1 cellular context compared by ENCODE assay signal in the genomic region with DNA sequence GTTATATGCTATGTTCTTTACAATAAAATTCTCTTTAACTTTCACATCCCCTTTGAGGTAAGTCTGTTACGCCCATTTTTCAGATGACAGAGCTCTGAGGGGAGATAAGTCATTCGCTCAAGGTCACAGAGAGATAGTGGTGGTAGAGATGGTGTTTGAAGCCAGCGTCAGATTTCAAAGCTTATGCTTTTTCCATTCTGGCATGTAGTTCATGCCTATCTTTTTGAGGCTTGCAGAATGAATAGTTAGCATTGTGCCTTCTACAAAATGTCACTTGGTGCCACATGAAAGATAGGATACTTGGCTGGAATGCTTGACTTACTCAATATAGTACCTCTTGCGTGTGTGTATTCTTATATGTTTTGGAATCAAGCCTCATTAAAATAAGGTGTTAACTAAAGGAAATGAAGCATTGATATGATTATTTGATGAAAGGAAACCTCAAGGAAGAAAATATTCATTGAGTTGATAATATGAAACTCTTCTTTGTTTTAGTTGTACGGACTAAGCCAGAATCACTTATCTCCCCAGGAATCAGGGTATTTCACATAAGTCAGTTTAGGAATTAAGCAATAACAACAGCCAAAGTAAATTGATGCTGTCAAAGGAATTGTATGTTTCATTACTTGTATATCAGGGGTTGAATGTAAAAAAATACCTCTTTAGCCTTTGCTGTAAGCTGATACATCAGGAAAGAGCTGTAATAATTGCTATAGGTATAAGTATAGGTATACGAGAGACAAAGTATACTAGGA.
TF ChIP-seq lines count a peak whose summit lies in the region.

No MANE protein-coding gene starts in this region.

TF ChIP-seq in HepG2, 621 proteins besides CTCF, POLR2A, EP300 and RAD21 (continued from another document and continues in another):
- TF ChIP-seq, protein P1, sequence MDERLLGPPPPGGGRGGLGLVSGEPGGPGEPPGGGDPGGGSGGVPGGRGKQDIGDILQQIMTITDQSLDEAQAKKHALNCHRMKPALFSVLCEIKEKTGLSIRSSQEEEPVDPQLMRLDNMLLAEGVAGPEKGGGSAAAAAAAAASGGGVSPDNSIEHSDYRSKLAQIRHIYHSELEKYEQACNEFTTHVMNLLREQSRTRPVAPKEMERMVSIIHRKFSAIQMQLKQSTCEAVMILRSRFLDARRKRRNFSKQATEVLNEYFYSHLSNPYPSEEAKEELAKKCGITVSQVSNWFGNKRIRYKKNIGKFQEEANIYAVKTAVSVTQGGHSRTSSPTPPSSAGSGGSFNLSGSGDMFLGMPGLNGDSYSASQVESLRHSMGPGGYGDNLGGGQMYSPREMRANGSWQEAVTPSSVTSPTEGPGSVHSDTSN (CRISPR knock-in tag; IDR thresholded peaks at IDR 0.05) = no peak
- TF ChIP-seq ZNF136 (CRISPR knock-in tag; IDR thresholded peaks at IDR 0.05; ENCODE audit: low read depth) (no peak), PAWR (CRISPR knock-in tag; IDR thresholded peaks at IDR 0.05; ENCODE audit: borderline replicate concordance) (no peak), PPARG (CRISPR knock-in tag; conservative IDR thresholded peaks at IDR 0.05) (no peak), RXRA (CRISPR knock-in tag; IDR thresholded peaks at IDR 0.05) (no peak; the same call in 1 of the 2 replicates), JUNB (CRISPR knock-in tag; IDR thresholded peaks at IDR 0.05; ENCODE audit: borderline replicate concordance) (peak; percentile 36; the same call in 1 of the 2 replicates), ZNF761 (CRISPR knock-in tag; conservative IDR thresholded peaks at IDR 0.05) (peak; percentile 67; the same call in 1 of the 2 replicates), JDP2 (CRISPR knock-in tag; IDR thresholded peaks at IDR 0.05; ENCODE audit: borderline replicate concordance) (no peak), FOSL1 (CRISPR knock-in tag; IDR thresholded peaks at IDR 0.05; ENCODE audit: borderline replicate concordance) (peak; percentile 35; the same call in 1 of the 2 replicates), GATAD2A (CRISPR knock-in tag; IDR thresholded peaks at IDR 0.05) (peak; percentile 92), ZNF264 (CRISPR knock-in tag; IDR thresholded peaks at IDR 0.05) (peak; percentile 63; the same call in 1 of the 2 replicates), RFX1 (IDR thresholded peaks at IDR 0.05) (no peak), RNF2 (conservative IDR thresholded peaks at IDR 0.05; ENCODE audit: low read depth) (no peak), ARID2 (CRISPR knock-in tag; IDR thresholded peaks at IDR 0.05; ENCODE audit: borderline replicate concordance) (no peak), ZMYM4 (CRISPR knock-in tag; IDR thresholded peaks at IDR 0.05) (peak; percentile 94), ZFP1 (CRISPR knock-in tag; IDR thresholded peaks at IDR 0.05) (0 out of 2 replicates have a peak, but pooled peaks have one; percentile 75), ZNF816 (CRISPR knock-in tag; IDR thresholded peaks at IDR 0.05; ENCODE audit: borderline replicate concordance) (no peak), KLF9 (CRISPR knock-in tag; IDR thresholded peaks at IDR 0.05; ENCODE audit: low read depth) (no peak), POLR2G (IDR thresholded peaks at IDR 0.05; ENCODE audit: low read depth, low read length) (no peak), SP140L (CRISPR knock-in tag; IDR thresholded peaks at IDR 0.05; ENCODE audit: borderline replicate concordance) (no peak), ELF1 (CRISPR knock-in tag; IDR thresholded peaks at IDR 0.05) (0 out of 2 replicates have a peak, but pooled peaks have one; percentile 14), ZNF780A (CRISPR knock-in tag; IDR thresholded peaks at IDR 0.05) (no peak), ZNF572 (CRISPR knock-in tag; IDR thresholded peaks at IDR 0.05) (no peak), LCORL (IDR thresholded peaks at IDR 0.05) (no peak), LCORL (CRISPR knock-in tag; IDR thresholded peaks at IDR 0.05) (peak; percentile 31; the same call in 1 of the 2 replicates), RARG (CRISPR knock-in tag; IDR thresholded peaks at IDR 0.05; ENCODE audit: low read depth) (no peak), PCBP2 (optimal IDR thresholded peaks at IDR 0.05; ENCODE audit: low read depth, low read length, poor library complexity, severe bottlenecking) (no peak)
- TF ChIP-seq, protein P2, sequence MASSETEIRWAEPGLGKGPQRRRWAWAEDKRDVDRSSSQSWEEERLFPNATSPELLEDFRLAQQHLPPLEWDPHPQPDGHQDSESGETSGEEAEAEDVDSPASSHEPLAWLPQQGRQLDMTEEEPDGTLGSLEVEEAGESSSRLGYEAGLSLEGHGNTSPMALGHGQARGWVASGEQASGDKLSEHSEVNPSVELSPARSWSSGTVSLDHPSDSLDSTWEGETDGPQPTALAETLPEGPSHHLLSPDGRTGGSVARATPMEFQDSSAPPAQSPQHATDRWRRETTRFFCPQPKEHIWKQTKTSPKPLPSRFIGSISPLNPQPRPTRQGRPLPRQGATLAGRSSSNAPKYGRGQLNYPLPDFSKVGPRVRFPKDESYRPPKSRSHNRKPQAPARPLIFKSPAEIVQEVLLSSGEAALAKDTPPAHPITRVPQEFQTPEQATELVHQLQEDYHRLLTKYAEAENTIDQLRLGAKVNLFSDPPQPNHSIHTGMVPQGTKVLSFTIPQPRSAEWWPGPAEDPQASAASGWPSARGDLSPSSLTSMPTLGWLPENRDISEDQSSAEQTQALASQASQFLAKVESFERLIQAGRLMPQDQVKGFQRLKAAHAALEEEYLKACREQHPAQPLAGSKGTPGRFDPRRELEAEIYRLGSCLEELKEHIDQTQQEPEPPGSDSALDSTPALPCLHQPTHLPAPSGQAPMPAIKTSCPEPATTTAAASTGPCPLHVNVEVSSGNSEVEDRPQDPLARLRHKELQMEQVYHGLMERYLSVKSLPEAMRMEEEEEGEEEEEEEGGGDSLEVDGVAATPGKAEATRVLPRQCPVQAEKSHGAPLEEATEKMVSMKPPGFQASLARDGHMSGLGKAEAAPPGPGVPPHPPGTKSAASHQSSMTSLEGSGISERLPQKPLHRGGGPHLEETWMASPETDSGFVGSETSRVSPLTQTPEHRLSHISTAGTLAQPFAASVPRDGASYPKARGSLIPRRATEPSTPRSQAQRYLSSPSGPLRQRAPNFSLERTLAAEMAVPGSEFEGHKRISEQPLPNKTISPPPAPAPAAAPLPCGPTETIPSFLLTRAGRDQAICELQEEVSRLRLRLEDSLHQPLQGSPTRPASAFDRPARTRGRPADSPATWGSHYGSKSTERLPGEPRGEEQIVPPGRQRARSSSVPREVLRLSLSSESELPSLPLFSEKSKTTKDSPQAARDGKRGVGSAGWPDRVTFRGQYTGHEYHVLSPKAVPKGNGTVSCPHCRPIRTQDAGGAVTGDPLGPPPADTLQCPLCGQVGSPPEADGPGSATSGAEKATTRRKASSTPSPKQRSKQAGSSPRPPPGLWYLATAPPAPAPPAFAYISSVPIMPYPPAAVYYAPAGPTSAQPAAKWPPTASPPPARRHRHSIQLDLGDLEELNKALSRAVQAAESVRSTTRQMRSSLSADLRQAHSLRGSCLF (CRISPR knock-in tag; IDR thresholded peaks at IDR 0.05; ENCODE audit: borderline replicate concordance) = no peak
- TF ChIP-seq, protein P3, sequence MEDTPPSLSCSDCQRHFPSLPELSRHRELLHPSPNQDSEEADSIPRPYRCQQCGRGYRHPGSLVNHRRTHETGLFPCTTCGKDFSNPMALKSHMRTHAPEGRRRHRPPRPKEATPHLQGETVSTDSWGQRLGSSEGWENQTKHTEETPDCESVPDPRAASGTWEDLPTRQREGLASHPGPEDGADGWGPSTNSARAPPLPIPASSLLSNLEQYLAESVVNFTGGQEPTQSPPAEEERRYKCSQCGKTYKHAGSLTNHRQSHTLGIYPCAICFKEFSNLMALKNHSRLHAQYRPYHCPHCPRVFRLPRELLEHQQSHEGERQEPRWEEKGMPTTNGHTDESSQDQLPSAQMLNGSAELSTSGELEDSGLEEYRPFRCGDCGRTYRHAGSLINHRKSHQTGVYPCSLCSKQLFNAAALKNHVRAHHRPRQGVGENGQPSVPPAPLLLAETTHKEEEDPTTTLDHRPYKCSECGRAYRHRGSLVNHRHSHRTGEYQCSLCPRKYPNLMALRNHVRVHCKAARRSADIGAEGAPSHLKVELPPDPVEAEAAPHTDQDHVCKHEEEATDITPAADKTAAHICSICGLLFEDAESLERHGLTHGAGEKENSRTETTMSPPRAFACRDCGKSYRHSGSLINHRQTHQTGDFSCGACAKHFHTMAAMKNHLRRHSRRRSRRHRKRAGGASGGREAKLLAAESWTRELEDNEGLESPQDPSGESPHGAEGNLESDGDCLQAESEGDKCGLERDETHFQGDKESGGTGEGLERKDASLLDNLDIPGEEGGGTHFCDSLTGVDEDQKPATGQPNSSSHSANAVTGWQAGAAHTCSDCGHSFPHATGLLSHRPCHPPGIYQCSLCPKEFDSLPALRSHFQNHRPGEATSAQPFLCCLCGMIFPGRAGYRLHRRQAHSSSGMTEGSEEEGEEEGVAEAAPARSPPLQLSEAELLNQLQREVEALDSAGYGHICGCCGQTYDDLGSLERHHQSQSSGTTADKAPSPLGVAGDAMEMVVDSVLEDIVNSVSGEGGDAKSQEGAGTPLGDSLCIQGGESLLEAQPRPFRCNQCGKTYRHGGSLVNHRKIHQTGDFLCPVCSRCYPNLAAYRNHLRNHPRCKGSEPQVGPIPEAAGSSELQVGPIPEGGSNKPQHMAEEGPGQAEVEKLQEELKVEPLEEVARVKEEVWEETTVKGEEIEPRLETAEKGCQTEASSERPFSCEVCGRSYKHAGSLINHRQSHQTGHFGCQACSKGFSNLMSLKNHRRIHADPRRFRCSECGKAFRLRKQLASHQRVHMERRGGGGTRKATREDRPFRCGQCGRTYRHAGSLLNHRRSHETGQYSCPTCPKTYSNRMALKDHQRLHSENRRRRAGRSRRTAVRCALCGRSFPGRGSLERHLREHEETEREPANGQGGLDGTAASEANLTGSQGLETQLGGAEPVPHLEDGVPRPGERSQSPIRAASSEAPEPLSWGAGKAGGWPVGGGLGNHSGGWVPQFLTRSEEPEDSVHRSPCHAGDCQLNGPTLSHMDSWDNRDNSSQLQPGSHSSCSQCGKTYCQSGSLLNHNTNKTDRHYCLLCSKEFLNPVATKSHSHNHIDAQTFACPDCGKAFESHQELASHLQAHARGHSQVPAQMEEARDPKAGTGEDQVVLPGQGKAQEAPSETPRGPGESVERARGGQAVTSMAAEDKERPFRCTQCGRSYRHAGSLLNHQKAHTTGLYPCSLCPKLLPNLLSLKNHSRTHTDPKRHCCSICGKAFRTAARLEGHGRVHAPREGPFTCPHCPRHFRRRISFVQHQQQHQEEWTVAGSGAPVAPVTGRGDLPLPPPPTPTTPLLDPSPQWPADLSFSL (CRISPR knock-in tag; IDR thresholded peaks at IDR 0.05) = no peak
- TF ChIP-seq, protein P4, sequence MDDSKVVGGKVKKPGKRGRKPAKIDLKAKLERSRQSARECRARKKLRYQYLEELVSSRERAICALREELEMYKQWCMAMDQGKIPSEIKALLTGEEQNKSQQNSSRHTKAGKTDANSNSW (CRISPR knock-in tag; IDR thresholded peaks at IDR 0.05; ENCODE audit: borderline replicate concordance) = no peak
- TF ChIP-seq, protein P5, sequence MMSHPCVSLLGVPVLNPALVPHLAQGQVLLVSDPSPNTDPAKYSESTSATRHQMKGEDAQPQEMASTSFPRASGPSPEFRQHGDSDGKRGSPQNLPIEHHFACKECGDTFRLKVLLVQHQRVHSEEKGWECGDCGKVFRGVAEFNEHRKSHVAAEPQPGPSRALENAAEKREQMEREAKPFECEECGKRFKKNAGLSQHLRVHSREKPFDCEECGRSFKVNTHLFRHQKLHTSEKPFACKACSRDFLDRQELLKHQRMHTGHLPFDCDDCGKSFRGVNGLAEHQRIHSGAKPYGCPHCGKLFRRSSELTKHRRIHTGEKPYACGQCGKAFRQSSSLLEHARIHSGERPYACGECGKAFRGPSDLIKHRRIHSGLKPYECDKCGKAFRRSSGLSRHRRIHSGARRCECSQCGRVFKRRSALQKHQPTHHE (CRISPR knock-in tag; IDR thresholded peaks at IDR 0.05; ENCODE audit: borderline replicate concordance) = no peak
- TF ChIP-seq, protein P6, sequence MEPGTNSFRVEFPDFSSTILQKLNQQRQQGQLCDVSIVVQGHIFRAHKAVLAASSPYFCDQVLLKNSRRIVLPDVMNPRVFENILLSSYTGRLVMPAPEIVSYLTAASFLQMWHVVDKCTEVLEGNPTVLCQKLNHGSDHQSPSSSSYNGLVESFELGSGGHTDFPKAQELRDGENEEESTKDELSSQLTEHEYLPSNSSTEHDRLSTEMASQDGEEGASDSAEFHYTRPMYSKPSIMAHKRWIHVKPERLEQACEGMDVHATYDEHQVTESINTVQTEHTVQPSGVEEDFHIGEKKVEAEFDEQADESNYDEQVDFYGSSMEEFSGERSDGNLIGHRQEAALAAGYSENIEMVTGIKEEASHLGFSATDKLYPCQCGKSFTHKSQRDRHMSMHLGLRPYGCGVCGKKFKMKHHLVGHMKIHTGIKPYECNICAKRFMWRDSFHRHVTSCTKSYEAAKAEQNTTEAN (CRISPR knock-in tag; conservative IDR thresholded peaks at IDR 0.05) = 0 out of 2 replicates have a peak, but pooled peaks have one; percentile 18
- TF ChIP-seq, protein P7, sequence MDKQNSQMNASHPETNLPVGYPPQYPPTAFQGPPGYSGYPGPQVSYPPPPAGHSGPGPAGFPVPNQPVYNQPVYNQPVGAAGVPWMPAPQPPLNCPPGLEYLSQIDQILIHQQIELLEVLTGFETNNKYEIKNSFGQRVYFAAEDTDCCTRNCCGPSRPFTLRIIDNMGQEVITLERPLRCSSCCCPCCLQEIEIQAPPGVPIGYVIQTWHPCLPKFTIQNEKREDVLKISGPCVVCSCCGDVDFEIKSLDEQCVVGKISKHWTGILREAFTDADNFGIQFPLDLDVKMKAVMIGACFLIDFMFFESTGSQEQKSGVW (CRISPR knock-in tag; IDR thresholded peaks at IDR 0.05; ENCODE audit: borderline replicate concordance) = no peak
- TF ChIP-seq, protein P8, sequence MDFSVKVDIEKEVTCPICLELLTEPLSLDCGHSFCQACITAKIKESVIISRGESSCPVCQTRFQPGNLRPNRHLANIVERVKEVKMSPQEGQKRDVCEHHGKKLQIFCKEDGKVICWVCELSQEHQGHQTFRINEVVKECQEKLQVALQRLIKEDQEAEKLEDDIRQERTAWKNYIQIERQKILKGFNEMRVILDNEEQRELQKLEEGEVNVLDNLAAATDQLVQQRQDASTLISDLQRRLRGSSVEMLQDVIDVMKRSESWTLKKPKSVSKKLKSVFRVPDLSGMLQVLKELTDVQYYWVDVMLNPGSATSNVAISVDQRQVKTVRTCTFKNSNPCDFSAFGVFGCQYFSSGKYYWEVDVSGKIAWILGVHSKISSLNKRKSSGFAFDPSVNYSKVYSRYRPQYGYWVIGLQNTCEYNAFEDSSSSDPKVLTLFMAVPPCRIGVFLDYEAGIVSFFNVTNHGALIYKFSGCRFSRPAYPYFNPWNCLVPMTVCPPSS (IDR thresholded peaks at IDR 0.05) = no peak
- TF ChIP-seq, protein P9, sequence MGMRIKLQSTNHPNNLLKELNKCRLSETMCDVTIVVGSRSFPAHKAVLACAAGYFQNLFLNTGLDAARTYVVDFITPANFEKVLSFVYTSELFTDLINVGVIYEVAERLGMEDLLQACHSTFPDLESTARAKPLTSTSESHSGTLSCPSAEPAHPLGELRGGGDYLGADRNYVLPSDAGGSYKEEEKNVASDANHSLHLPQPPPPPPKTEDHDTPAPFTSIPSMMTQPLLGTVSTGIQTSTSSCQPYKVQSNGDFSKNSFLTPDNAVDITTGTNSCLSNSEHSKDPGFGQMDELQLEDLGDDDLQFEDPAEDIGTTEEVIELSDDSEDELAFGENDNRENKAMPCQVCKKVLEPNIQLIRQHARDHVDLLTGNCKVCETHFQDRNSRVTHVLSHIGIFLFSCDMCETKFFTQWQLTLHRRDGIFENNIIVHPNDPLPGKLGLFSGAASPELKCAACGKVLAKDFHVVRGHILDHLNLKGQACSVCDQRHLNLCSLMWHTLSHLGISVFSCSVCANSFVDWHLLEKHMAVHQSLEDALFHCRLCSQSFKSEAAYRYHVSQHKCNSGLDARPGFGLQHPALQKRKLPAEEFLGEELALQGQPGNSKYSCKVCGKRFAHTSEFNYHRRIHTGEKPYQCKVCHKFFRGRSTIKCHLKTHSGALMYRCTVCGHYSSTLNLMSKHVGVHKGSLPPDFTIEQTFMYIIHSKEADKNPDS (CRISPR knock-in tag; IDR thresholded peaks at IDR 0.05) = 0 out of 2 replicates have a peak, but pooled peaks have one; percentile 53
